1 cellular context compared by ENCODE assay signal in genomic region chr10:80408198-80409085, GRCh38.
TF ChIP-seq lines count a peak whose summit lies in the region.

Gene PRXL2A, plus strand, starts transcription at chr10:80408551. Its CDS starts 11,917 bp downstream, at chr10:80420468.

TF ChIP-seq in WTC11, 78 proteins besides CTCF, POLR2A, EP300 and RAD21 (continued from another document):
- TF ChIP-seq, protein P1, sequence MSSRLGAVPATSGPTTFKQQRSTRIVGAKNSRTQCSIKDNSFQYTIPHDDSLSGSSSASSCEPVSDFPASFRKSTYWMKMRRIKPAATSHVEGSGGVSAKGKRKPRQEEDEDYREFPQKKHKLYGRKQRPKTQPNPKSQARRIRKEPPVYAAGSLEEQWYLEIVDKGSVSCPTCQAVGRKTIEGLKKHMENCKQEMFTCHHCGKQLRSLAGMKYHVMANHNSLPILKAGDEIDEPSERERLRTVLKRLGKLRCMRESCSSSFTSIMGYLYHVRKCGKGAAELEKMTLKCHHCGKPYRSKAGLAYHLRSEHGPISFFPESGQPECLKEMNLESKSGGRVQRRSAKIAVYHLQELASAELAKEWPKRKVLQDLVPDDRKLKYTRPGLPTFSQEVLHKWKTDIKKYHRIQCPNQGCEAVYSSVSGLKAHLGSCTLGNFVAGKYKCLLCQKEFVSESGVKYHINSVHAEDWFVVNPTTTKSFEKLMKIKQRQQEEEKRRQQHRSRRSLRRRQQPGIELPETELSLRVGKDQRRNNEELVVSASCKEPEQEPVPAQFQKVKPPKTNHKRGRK (CRISPR knock-in tag; IDR thresholded peaks at IDR 0.05; ENCODE audit: borderline replicate concordance), result no peak
- TF ChIP-seq KAT7 (CRISPR knock-in tag; IDR thresholded peaks at IDR 0.05; ENCODE audit: borderline replicate concordance) (peak; percentile 63; the same call in 1 of the 2 replicates), ATF1 (CRISPR knock-in tag; IDR thresholded peaks at IDR 0.05) (no peak), CBFB (CRISPR knock-in tag; IDR thresholded peaks at IDR 0.05; ENCODE audit: low read depth) (0 out of 2 replicates have a peak, but pooled peaks have one; percentile 24), FOXK1 (CRISPR knock-in tag; IDR thresholded peaks at IDR 0.05) (peak; percentile 44; the same call in 1 of the 2 replicates), JAZF1 (CRISPR knock-in tag; IDR thresholded peaks at IDR 0.05) (no peak), ZNF317 (CRISPR knock-in tag; IDR thresholded peaks at IDR 0.05; ENCODE audit: borderline replicate concordance, low read depth) (no peak), ZNF396 (CRISPR knock-in tag; IDR thresholded peaks at IDR 0.05; ENCODE audit: borderline replicate concordance) (no peak), PRDM15 (CRISPR knock-in tag; IDR thresholded peaks at IDR 0.05) (peak; percentile 52), RORB (CRISPR knock-in tag; IDR thresholded peaks at IDR 0.05) (no peak), ZSCAN18 (CRISPR knock-in tag; IDR thresholded peaks at IDR 0.05) (no peak), CDX4 (CRISPR knock-in tag; IDR thresholded peaks at IDR 0.05; ENCODE audit: borderline replicate concordance) (no peak), USF1 (CRISPR knock-in tag; IDR thresholded peaks at IDR 0.05) (peak; percentile 93), MXD4 (CRISPR knock-in tag; IDR thresholded peaks at IDR 0.05; ENCODE audit: borderline replicate concordance) (no peak), ZBTB43 (CRISPR knock-in tag; IDR thresholded peaks at IDR 0.05) (peak; percentile 74; the same call in 1 of the 2 replicates), E2F1 (CRISPR knock-in tag; IDR thresholded peaks at IDR 0.05) (no peak)
- TF ChIP-seq, protein P2, sequence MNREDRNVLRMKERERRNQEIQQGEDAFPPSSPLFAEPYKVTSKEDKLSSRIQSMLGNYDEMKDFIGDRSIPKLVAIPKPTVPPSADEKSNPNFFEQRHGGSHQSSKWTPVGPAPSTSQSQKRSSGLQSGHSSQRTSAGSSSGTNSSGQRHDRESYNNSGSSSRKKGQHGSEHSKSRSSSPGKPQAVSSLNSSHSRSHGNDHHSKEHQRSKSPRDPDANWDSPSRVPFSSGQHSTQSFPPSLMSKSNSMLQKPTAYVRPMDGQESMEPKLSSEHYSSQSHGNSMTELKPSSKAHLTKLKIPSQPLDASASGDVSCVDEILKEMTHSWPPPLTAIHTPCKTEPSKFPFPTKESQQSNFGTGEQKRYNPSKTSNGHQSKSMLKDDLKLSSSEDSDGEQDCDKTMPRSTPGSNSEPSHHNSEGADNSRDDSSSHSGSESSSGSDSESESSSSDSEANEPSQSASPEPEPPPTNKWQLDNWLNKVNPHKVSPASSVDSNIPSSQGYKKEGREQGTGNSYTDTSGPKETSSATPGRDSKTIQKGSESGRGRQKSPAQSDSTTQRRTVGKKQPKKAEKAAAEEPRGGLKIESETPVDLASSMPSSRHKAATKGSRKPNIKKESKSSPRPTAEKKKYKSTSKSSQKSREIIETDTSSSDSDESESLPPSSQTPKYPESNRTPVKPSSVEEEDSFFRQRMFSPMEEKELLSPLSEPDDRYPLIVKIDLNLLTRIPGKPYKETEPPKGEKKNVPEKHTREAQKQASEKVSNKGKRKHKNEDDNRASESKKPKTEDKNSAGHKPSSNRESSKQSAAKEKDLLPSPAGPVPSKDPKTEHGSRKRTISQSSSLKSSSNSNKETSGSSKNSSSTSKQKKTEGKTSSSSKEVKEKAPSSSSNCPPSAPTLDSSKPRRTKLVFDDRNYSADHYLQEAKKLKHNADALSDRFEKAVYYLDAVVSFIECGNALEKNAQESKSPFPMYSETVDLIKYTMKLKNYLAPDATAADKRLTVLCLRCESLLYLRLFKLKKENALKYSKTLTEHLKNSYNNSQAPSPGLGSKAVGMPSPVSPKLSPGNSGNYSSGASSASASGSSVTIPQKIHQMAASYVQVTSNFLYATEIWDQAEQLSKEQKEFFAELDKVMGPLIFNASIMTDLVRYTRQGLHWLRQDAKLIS (CRISPR knock-in tag; IDR thresholded peaks at IDR 0.05; ENCODE audit: borderline replicate concordance), result no peak
- TF ChIP-seq, protein P3, sequence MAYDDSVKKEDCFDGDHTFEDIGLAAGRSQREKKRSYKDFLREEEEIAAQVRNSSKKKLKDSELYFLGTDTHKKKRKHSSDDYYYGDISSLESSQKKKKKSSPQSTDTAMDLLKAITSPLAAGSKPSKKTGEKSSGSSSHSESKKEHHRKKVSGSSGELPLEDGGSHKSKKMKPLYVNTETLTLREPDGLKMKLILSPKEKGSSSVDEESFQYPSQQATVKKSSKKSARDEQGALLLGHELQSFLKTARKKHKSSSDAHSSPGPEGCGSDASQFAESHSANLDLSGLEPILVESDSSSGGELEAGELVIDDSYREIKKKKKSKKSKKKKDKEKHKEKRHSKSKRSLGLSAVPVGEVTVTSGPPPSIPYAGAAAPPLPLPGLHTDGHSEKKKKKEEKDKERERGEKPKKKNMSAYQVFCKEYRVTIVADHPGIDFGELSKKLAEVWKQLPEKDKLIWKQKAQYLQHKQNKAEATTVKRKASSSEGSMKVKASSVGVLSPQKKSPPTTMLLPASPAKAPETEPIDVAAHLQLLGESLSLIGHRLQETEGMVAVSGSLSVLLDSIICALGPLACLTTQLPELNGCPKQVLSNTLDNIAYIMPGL (CRISPR knock-in tag; IDR thresholded peaks at IDR 0.05), result peak; percentile 59
- TF ChIP-seq, protein P4, sequence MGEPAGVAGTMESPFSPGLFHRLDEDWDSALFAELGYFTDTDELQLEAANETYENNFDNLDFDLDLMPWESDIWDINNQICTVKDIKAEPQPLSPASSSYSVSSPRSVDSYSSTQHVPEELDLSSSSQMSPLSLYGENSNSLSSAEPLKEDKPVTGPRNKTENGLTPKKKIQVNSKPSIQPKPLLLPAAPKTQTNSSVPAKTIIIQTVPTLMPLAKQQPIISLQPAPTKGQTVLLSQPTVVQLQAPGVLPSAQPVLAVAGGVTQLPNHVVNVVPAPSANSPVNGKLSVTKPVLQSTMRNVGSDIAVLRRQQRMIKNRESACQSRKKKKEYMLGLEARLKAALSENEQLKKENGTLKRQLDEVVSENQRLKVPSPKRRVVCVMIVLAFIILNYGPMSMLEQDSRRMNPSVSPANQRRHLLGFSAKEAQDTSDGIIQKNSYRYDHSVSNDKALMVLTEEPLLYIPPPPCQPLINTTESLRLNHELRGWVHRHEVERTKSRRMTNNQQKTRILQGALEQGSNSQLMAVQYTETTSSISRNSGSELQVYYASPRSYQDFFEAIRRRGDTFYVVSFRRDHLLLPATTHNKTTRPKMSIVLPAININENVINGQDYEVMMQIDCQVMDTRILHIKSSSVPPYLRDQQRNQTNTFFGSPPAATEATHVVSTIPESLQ (CRISPR knock-in tag; IDR thresholded peaks at IDR 0.05), result no peak
- TF ChIP-seq, protein P5, sequence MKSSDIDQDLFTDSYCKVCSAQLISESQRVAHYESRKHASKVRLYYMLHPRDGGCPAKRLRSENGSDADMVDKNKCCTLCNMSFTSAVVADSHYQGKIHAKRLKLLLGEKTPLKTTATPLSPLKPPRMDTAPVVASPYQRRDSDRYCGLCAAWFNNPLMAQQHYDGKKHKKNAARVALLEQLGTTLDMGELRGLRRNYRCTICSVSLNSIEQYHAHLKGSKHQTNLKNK (CRISPR knock-in tag; IDR thresholded peaks at IDR 0.05), result no peak
